In the genomic region with DNA sequence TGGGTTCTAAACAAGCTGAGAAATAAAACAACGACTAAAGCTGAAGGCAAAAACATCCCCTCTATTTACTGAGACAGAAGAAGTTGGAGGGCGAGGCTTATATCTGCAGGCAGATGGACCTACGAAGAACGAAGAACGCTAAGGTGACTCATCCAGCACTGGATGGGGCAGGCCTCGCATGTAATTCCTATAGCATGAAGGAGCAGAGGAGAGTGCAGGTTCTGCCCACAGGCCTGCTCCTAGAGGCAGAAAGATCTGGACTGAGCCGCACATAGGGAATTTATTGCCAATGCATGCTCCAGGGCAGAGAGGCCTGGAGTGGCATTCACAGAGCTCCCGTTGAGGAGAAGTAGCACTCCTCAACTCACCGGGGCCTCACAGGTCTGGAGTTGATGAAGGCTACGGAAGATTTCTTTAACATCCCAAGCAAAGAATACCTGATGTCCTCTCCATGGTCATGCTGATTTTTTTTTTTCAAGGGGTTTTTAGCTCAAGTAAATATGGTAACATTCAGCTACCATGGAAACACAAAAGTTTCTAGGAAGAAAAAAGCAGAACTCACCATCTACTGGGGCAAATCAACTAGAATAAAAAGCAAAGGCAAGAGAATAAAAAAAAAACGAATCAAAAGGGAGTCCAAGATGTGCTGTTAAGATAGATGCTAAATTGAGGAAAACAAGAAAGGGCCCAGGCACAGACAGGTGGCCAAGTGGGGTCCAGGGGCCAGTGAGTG, we compare ENCODE assay signal across 1 cellular context.
A peak's percentile ranks its signal among the peaks of the same experiment; 100 is the strongest.
TF ChIP-seq lines count a peak whose summit lies in the region.

No MANE protein-coding gene starts in this region.

TF ChIP-seq in K562, 482 proteins besides CTCF, POLR2A, EP300 and RAD21 (continued from another document):
- TF ChIP-seq JUND (IDR thresholded peaks at IDR 0.05; ENCODE audit: borderline replicate concordance, low read depth, low read length) (peak; percentile 59), JUND (tag; IDR thresholded peaks at IDR 0.05; ENCODE audit: borderline replicate concordance, low read depth, low read length) (no peak), GATA2 (CRISPR knock-in tag; IDR thresholded peaks at IDR 0.05) (no peak), ZNF584 (CRISPR knock-in tag; IDR thresholded peaks at IDR 0.05; ENCODE audit: low read depth) (no peak)
